1 cellular context compared by ENCODE assay signal in genomic region chr11:89489930-89490329, GRCh38.
TF ChIP-seq lines count a peak whose summit lies in the region.

No MANE protein-coding gene starts in this region.

TF ChIP-seq in WTC11, 78 proteins besides CTCF, POLR2A, EP300 and RAD21 (continued from another document):
- TF ChIP-seq STAT6 (CRISPR knock-in tag; conservative IDR thresholded peaks at IDR 0.05; ENCODE audit: low read depth) (no peak), SOX15 (CRISPR knock-in tag; IDR thresholded peaks at IDR 0.05) (no peak), ZNF232 (CRISPR knock-in tag; IDR thresholded peaks at IDR 0.05) (no peak), ZNF317 (CRISPR knock-in tag; IDR thresholded peaks at IDR 0.05; ENCODE audit: borderline replicate concordance, low read depth) (no peak), JAZF1 (CRISPR knock-in tag; IDR thresholded peaks at IDR 0.05) (no peak), ZBTB21 (CRISPR knock-in tag; IDR thresholded peaks at IDR 0.05; ENCODE audit: borderline replicate concordance) (no peak), USF1 (CRISPR knock-in tag; IDR thresholded peaks at IDR 0.05) (no peak)
